ENCODE assay signal across 20 cellular contexts in genomic region chr7:159149488-159149887, GRCh38. TPM values are rescaled to one million over a fixed set of nuclear protein-coding genes. Genes with fewer than 3 reads are reported as not detected.
A peak's percentile ranks its signal among the peaks of the same experiment; 100 is the strongest.
DNase-seq lines count a peak whose midpoint lies in the region; ATAC-seq and TF ChIP-seq lines count a peak whose summit lies in the region.
"Had no signal": no experiment of that assay in that cellular context is flagged by ENCODE, and none has a peak within 500 bp of the region (broad histone marks: within the 10 kb centered on the region; RNA-seq: fewer than 3 reads in every experiment).

No MANE protein-coding gene starts in this region.

- no peaks in the 10 kb centered on the region for H3K4me1 Mint-ChIP-seq in T-helper 2 cell treated with Interferon-gamma antibody and Interleukin-4, amounts not matched to agents 5 μg/mL and 100 μg/mL, for 36 hours (ENCODE audit: low read depth)

- peaks cover 10% of the 10 kb centered on the region for H3K9me3 ChIP-seq in BLaER1
- H3K9me3 ChIP-seq in Panc1 (ENCODE audit: control insufficient read depth, insufficient read depth, low read depth, low read length), result no peaks in the 10 kb centered on the region
- H3K9me3 ChIP-seq in spleen, result peaks cover 0 to 3% (median 0%) of the 10 kb centered on the region in 8 donors
- H3K9me3 ChIP-seq: A549, HAP-1 had no signal

- no peak overlapping the region for H3K9ac ChIP-seq in BLaER1
- H3K9ac ChIP-seq: GM23248 had no signal

- H3K4me3 Mint-ChIP-seq in T-helper 2 cell treated with Interferon-gamma antibody and Interleukin-4, amounts not matched to agents 5 μg/mL and 100 μg/mL, for 36 hours, result no peak overlapping the region
- H3K4me3 Mint-ChIP-seq: CD8-positive, alpha-beta T cell had no signal

- H3K36me3 ChIP-seq in BLaER1 (no peaks in the 10 kb centered on the region), Panc1 (ENCODE audit: control insufficient read depth, insufficient read depth, low read length) (no peaks in the 10 kb centered on the region), spleen (no peaks in the 10 kb centered on the region)
- H3K36me3 ChIP-seq: HAP-1 had no signal

- in situ Hi-C loops in Panc1 (cut with HindIII; ENCODE audit: low pct_unique_long_range_greater_than_20kb, low sequenced_read_pairs), result no loop called here

- WGBS in spleen, 5 donors, result 77 to 88% (median 82%) methylated on average over 4 to 8 of the region's 8 CpGs

- CTCF ChIA-PET in Panc1 (lab: Charles Lee), result no interaction called here

- POLR2A ChIA-PET in Panc1 (lab: Charles Lee), result no interaction called here

- H4K20me1 ChIP-seq in BLaER1, result peaks cover 6% of the 10 kb centered on the region

- peaks cover 10% of the 10 kb centered on the region for H3K27me3 Mint-ChIP-seq in T-helper 2 cell treated with Interferon-gamma antibody and Interleukin-4, amounts not matched to agents 5 μg/mL and 100 μg/mL, for 36 hours (ENCODE audit: low read depth)

- BruUV-seq in Panc1 (replicated peaks; lab: Mats Ljungman, UMichigan), result no TSS peak

- no peaks in the 10 kb centered on the region for H3K36me3 Mint-ChIP-seq in T-helper 2 cell treated with Interferon-gamma antibody and Interleukin-4, amounts not matched to agents 5 μg/mL and 100 μg/mL, for 36 hours (ENCODE audit: low read depth)
- H3K36me3 Mint-ChIP-seq: CD8-positive, alpha-beta T cell had no signal

- H3K27ac ChIP-seq in BLaER1, result no peak overlapping the region
- H3K27ac ChIP-seq in Panc1 (ENCODE audit: low read length), result no peak overlapping the region
- no peak overlapping the region for H3K27ac ChIP-seq in spleen
- H3K27ac ChIP-seq: 22Rv1, A549, GM23248 had no signal

- H3K4me3 ChIP-seq in BLaER1 (no peak overlapping the region), Panc1 (ENCODE audit: low read depth in 2 of 2, low read length in 2 of 2) (no peak overlapping the region), spleen (no peak overlapping the region)
- H3K4me3 ChIP-seq: A549, GM23248, HAP-1, K562 had no signal

- peaks cover 30% of the 10 kb centered on the region for H3K4me1 ChIP-seq in BLaER1
- no peaks in the 10 kb centered on the region for H3K4me1 ChIP-seq in Panc1 (ENCODE audit: control insufficient read depth, insufficient read depth, low read length)
- peaks cover 4 to 12% (median 10%) of the 10 kb centered on the region in 6 donors for H3K4me1 ChIP-seq in spleen
- H3K4me1 ChIP-seq: A549, HAP-1 had no signal

- intact Hi-C loops in Panc1 (cut with micrococcal nuclease; ENCODE audit: unreplicated experiment) (no loop called here), spleen (cut with DNase I; ENCODE audit: low total_unique reads) (no loop called here)

- ATAC-seq in Panc1 (0 out of 2 replicates have a peak, but pooled peaks have one; percentile 8), HG03097 (IDR thresholded peaks at IDR 0.05; ENCODE audit: low FRiP score, unreplicated experiment) (no peak)
- ATAC-seq: A549; CD8-positive, alpha-beta T cell; K562 had no signal

- DNase-seq in Panc1 (ENCODE audit: low read depth, low spot score) (no peak), mesenteric fat pad (ENCODE audit: low spot score) (peak; percentile 39), spleen (peak; percentile 41), DMS153 treated with DMSO at 0.1 percent for 48 hours (lab: John Stamatoyannopoulos, UW; ENCODE audit: unreplicated experiment) (no peak)
- DNase-seq in T-helper 2 cell treated with Interferon-gamma antibody and Interleukin-4, amounts not matched to agents 5 μg/mL and 100 μg/mL, for 36 hours (ENCODE audit: low spot score), result no peak
- DNase-seq: AML-193; CD8-positive, alpha-beta T cell; COR-L47; DMS 273 treated with DMSO at 0.1 percent for 48 hours; DMS79; GDM1; GM23248; IMR-90 had no signal

- H3K4me2 ChIP-seq in BLaER1, result peak overlapping the region; percentile 56
- H3K4me2 ChIP-seq: A549 had no signal

- no peaks in the 10 kb centered on the region for H3K9me3 Mint-ChIP-seq in T-helper 2 cell treated with Interferon-gamma antibody and Interleukin-4, amounts not matched to agents 5 μg/mL and 100 μg/mL, for 36 hours
- H3K9me3 Mint-ChIP-seq: CD8-positive, alpha-beta T cell had no signal

- H3K27ac Mint-ChIP-seq in T-helper 2 cell treated with Interferon-gamma antibody and Interleukin-4, amounts not matched to agents 5 μg/mL and 100 μg/mL, for 36 hours, result no peak overlapping the region
- H3K27ac Mint-ChIP-seq: CD8-positive, alpha-beta T cell had no signal

- TF ChIP-seq CTCF in Panc1 (IDR thresholded peaks at IDR 0.05), result no peak
- no peak for TF ChIP-seq CTCF in spleen (IDR thresholded peaks at IDR 0.05 in 8 of 11, conservative IDR thresholded peaks at IDR 0.05 in 3 of 11)

- peaks cover 23% of the 10 kb centered on the region for H3K27me3 ChIP-seq in BLaER1
- peaks cover 7% of the 10 kb centered on the region; the same call in 1 of the 2 replicates for H3K27me3 ChIP-seq in Panc1 (ENCODE audit: control insufficient read depth, insufficient read depth, low read length)
- H3K27me3 ChIP-seq in spleen (replicated peaks in 1 of 7), result peaks cover 5 to 43% (median 15%) of the 10 kb centered on the region in 7 donors

- TF ChIP-seq POLR2A in spleen (IDR thresholded peaks at IDR 0.05), result no peak

RNA-seq across cellular contexts. Expression of gene VIPR2, which starts 4.8 kb away (rescaled TPM):
- not detected for total RNA-seq in Panc1 (2021; ENCODE audit: unreplicated experiment)
- 0.19 TPM for polyA plus RNA-seq in Panc1 (2012; ENCODE audit: insufficient read length)
- 4.6 TPM for total RNA-seq in mesenteric fat pad
- 1 to 10 TPM in 1 of 7 donors, under 1 TPM in 6; 0.61 to 1.4 (median 0.68) TPM for total RNA-seq in spleen
- polyA plus RNA-seq in spleen, result under 1 TPM; 0.41 to 0.58 (median 0.48) TPM
- total RNA-seq: GM23248, IMR-90 had no signal
- polyA plus RNA-seq: A549, BJ, GM23248, IMR-90, K562 had no signal

Comparison
In these comparisons a context has a peak if more than half of its experiments do, and no peak if none do; other contexts are left out.
1. DNase-seq: peak in mesenteric fat pad (single experiment) and spleen (single experiment); none in Panc1 (single experiment), DMS153 treated with DMSO at 0.1 percent for 48 hours (single experiment) and T-helper 2 cell treated with Interferon-gamma antibody and Interleukin-4, amounts not matched to agents 5 μg/mL and 100 μg/mL, for 36 hours (single experiment).